ENCODE assay signal across 8 cellular contexts in the genomic region with DNA sequence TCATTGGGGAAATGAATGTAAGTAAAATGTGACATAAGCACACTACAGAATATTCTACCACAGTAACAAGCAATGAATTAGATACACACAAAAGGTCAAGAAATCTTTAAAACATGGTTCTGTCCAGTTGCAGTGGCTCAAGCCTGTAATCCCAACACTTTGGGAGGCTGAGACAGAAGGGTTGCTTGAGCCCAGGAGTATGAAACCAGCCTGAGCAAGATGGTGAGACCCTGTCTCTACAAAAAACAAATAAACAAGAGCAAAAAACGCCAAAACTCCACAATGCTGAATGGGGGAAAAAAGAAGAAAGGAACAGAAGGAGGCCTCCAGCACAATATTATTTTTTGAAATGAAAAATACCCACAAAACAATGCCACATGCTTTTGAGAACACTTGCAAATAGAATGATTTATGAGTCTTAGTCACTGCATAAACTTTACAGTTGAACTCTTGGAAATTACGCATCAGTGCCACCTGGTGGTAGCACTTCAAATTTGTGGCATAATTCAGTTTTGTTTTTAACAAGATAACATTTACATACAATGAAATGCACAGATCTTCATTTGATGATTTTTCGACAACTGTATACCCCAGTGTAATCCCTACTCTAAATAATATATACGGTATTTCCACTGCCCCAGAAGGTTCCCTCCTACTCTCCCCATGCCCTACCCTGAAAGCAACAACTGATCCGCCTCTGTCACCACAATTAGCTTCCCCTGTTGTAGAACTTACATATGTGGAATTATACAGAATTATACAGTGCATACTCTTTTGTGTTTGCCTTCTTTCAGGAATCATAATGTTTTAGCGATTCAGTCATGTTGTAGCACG. TPM values are rescaled to one million over a fixed set of nuclear protein-coding genes. Genes with fewer than 3 reads are reported as not detected.
DNase-seq lines count a peak whose midpoint lies in the region; ATAC-seq and TF ChIP-seq lines count a peak whose summit lies in the region.

No MANE protein-coding gene starts in this region.

- no peak overlapping the region for H3K56ac ChIP-seq in IMR-90 (ENCODE audit: extremely low read depth, insufficient read depth, low read length)

- H3K9ac ChIP-seq in IMR-90 (ENCODE audit: low read depth, low read length) = no peak overlapping the region
- H3K9ac ChIP-seq in trophoblast cell (ENCODE audit: low read length) = no peak overlapping the region

- no peak overlapping the region for H2BK15ac ChIP-seq in IMR-90 (ENCODE audit: low read depth, low read length)

- no peak overlapping the region for H2AFZ ChIP-seq in IMR-90 (replicated peaks; ENCODE audit: low read length, poor library complexity)
- no peak overlapping the region for H2AFZ ChIP-seq in trophoblast cell (ENCODE audit: insufficient read depth, low read length, poor library complexity)

- H2AK5ac ChIP-seq in IMR-90 (ENCODE audit: low read depth, low read length) = no peak overlapping the region
- no peak overlapping the region for H2AK5ac ChIP-seq in trophoblast cell (ENCODE audit: low read length)

- H3K9me3 ChIP-seq in IMR-90 (ENCODE audit: control insufficient read depth, insufficient read depth, low read length) (no peaks in the 10 kb centered on the region), trophoblast cell (ENCODE audit: insufficient read depth, low read depth, low read length) (peaks cover 2% of the 10 kb centered on the region), upper lobe of right lung (no peaks in the 10 kb centered on the region)

- H4K91ac ChIP-seq in IMR-90 (ENCODE audit: insufficient read depth, low read depth, low read length) (no peak overlapping the region), trophoblast cell (ENCODE audit: low read depth, low read length) (no peak overlapping the region)

- TF ChIP-seq POLR2A in IMR-90 (IDR thresholded peaks at IDR 0.05; ENCODE audit: low read depth, low read length) = no peak; the same call in 1 of the 2 replicates

- H3K27ac ChIP-seq in IMR-90 (ENCODE audit: insufficient read depth, low read length) (no peak overlapping the region), trophoblast cell (ENCODE audit: low read depth, low read length) (no peak overlapping the region), upper lobe of right lung (no peak overlapping the region)

- no peak overlapping the region for H2BK12ac ChIP-seq in trophoblast cell (ENCODE audit: low read length)

- H4K8ac ChIP-seq in IMR-90 (ENCODE audit: low read depth in 2 of 2, low read length in 2 of 2) = no peak overlapping the region
- no peak overlapping the region for H4K8ac ChIP-seq in trophoblast cell (ENCODE audit: low read depth, low read length)

- H3K9me1 ChIP-seq in IMR-90 (ENCODE audit: insufficient read depth, low read length) = peaks cover 1% of the 10 kb centered on the region; the same call in 1 of the 2 replicates

- no TSS peak for BruUV-seq in IMR-90 (replicated peaks; lab: Mats Ljungman, UMichigan)

- H3K27me3 ChIP-seq in IMR-90 (ENCODE audit: control insufficient read depth, insufficient read depth, low read length) (no peaks in the 10 kb centered on the region), trophoblast cell (ENCODE audit: insufficient read depth, low read length) (no peaks in the 10 kb centered on the region), upper lobe of right lung (no peaks in the 10 kb centered on the region)

- peak overlapping the region; percentile 56 for H3K18ac ChIP-seq in IMR-90 (ENCODE audit: low read depth, low read length)
- no peak overlapping the region for H3K18ac ChIP-seq in trophoblast cell (ENCODE audit: low read length)

- no peaks in the 10 kb centered on the region for H3K36me3 ChIP-seq in IMR-90 (ENCODE audit: control insufficient read depth, insufficient read depth, low read length)
- no peaks in the 10 kb centered on the region for H3K36me3 ChIP-seq in trophoblast cell (ENCODE audit: control insufficient read depth in 1 of 2, insufficient read depth in 2 of 2, low read length in 2 of 2)
- H3K36me3 ChIP-seq in upper lobe of right lung = no peaks in the 10 kb centered on the region

- no peaks in the 10 kb centered on the region for H4K20me1 ChIP-seq in IMR-90 (ENCODE audit: insufficient read depth, low read length)

- CTCF ChIA-PET in IMR-90 (lab: Yijun Ruan, JAX) = interaction anchor here (0.6 to 1.2 kb wide), 10 partner anchors 9 to 145 kb away, joined by 3 to 6 read pairs (median 4); no protein-coding TSS in a partner anchor

- H4K5ac ChIP-seq in IMR-90 (ENCODE audit: low read depth, low read length) = no peak overlapping the region

- TF ChIP-seq CTCF in IMR-90 (conservative IDR thresholded peaks at IDR 0.05; ENCODE audit: low read depth, low read length) = peak; percentile 89
- peak; percentile 65 for TF ChIP-seq CTCF in fibroblast of villous mesenchyme (IDR thresholded peaks at IDR 0.05; ENCODE audit: insufficient read depth, low read depth, low read length)
- peak; percentile 81 for TF ChIP-seq CTCF in upper lobe of right lung (IDR thresholded peaks at IDR 0.05)

- H3K14ac ChIP-seq in IMR-90 (replicated peaks; ENCODE audit: low read depth, low read length) (no peak overlapping the region), trophoblast cell (ENCODE audit: low read length) (no peak overlapping the region)

- H3K79me1 ChIP-seq in IMR-90 (ENCODE audit: low read depth in 1 of 2, low read length in 2 of 2) (no peaks in the 10 kb centered on the region), trophoblast cell (ENCODE audit: low read length) (no peaks in the 10 kb centered on the region)

- H3K79me2 ChIP-seq in trophoblast cell (ENCODE audit: control insufficient read depth, insufficient read depth, low read length, poor library complexity) = no peaks in the 10 kb centered on the region

- H3K23ac ChIP-seq in IMR-90 (ENCODE audit: low read depth, low read length) (no peak overlapping the region), trophoblast cell (ENCODE audit: low read length) (no peak overlapping the region)

- H3K4ac ChIP-seq in IMR-90 (ENCODE audit: low read depth, low read length) = no peak overlapping the region
- no peak overlapping the region for H3K4ac ChIP-seq in trophoblast cell (ENCODE audit: low read depth, low read length)

- no CpG with 5 or more reads among the region's 7 CpGs for WGBS in IMR-90 (ENCODE audit: extremely low coverage in 2 of 2, insufficient read length in 1 of 2), 2 experiments
- no CpG with 5 or more reads among the region's 7 CpGs for WGBS in trophoblast cell (ENCODE audit: extremely low coverage, insufficient coverage, insufficient read length)

- H2BK5ac ChIP-seq in IMR-90 (ENCODE audit: low read depth, low read length, poor library complexity, severe bottlenecking) (no peak overlapping the region), trophoblast cell (ENCODE audit: low read depth, low read length, poor library complexity) (no peak overlapping the region)

- intact Hi-C loops in IMR-90 (cut with micrococcal nuclease) (loop anchor here (1.0 to 2.0 kb wide), 2 partner anchors 59 to 144 kb away; a partner anchor contains a TSS), upper lobe of right lung (cut with DNase I) (loop anchor here (5.0 kb wide), 1 partner anchor 143 kb away; no protein-coding TSS in a partner anchor)

- ATAC-seq in IMR-90 (ENCODE audit: low read depth) = peak; percentile 74
- ATAC-seq in upper lobe of right lung = peak; percentile 47
- no peak for ATAC-seq in HG02981 (IDR thresholded peaks at IDR 0.05; ENCODE audit: unreplicated experiment)

- POLR2A ChIA-PET in IMR-90 (lab: Charles Lee; ENCODE audit: unreplicated experiment) = no interaction called here

- peak; percentile 91 for TF ChIP-seq RAD21 in IMR-90 (IDR thresholded peaks at IDR 0.05; ENCODE audit: low read length)

- H3K4me1 ChIP-seq in IMR-90 (ENCODE audit: control insufficient read depth, insufficient read depth, low read length) (peaks cover 7% of the 10 kb centered on the region), trophoblast cell (ENCODE audit: control insufficient read depth in 1 of 2, insufficient read depth in 2 of 2, low read length in 2 of 2) (peaks cover 0 to 8% of the 10 kb centered on the region in 2 experiments), upper lobe of right lung (peaks cover 9% of the 10 kb centered on the region)

- H3K4me2 ChIP-seq in IMR-90 (ENCODE audit: low read depth, low read length) (peak overlapping the region; percentile 10; the same call in 1 of the 2 replicates), trophoblast cell (ENCODE audit: low read length) (no peak overlapping the region)

- H2BK120ac ChIP-seq in IMR-90 (ENCODE audit: low read depth, low read length) = 0 out of 2 replicates have a peak overlapping the region, but pooled peaks have one; percentile 1
- no peak overlapping the region for H2BK120ac ChIP-seq in trophoblast cell (ENCODE audit: insufficient read depth, low read length, poor library complexity)

- no peak overlapping the region for H4K12ac ChIP-seq in trophoblast cell (ENCODE audit: low read depth, low read length)

- no peak overlapping the region for H2AK9ac ChIP-seq in IMR-90 (replicated peaks; ENCODE audit: low read depth, low read length, poor library complexity)

- H2BK20ac ChIP-seq in IMR-90 (ENCODE audit: low read depth, low read length) = no peak overlapping the region

- DNase-seq in DMS153 treated with DMSO at 0.1 percent for 48 hours (lab: John Stamatoyannopoulos, UW; ENCODE audit: unreplicated experiment) (peak; percentile 45), IMR-90 (peak; percentile 84), RPMI7951 (ENCODE audit: low read depth) (peak; percentile 68), fibroblast of villous mesenchyme (ENCODE audit: low read depth) (peak; percentile 86), trophoblast cell (peak; percentile 76 to 96), upper lobe of right lung (no peak)
- peak; percentile 41 to 45 for DNase-seq in activated T-helper 1 cell treated with anti-CD3 and anti-CD28 coated beads, Interleukin-2, amount 50 U/mL, for 16 hours (ENCODE audit: low read depth in 1 of 2, low spot score in 1 of 2)

- H3K4me3 ChIP-seq in IMR-90 (ENCODE audit: insufficient read depth, low read depth, low read length) (no peak overlapping the region), fibroblast of villous mesenchyme (ENCODE audit: low read depth, low read length) (no peak overlapping the region), trophoblast cell (ENCODE audit: low read depth, low read length) (no peak overlapping the region), upper lobe of right lung (no peak overlapping the region)

- in situ Hi-C loops in IMR-90 (cut with MboI; ENCODE audit: low sequenced_read_pairs) = loop anchor here (5.0 kb wide), 1 partner anchor 143 kb away; no protein-coding TSS in a partner anchor

- dilution Hi-C loops in IMR-90 (cut with HindIII; ENCODE audit: low sequenced_read_pairs, unreplicated experiment) = no loop called here

RNA-seq across cellular contexts. Expression of a gene that starts 14.4 kb away (rescaled TPM):
- total RNA-seq in IMR-90 (2012; rRNA removed) = not detected in 2 replicates
- polyA plus RNA-seq in IMR-90 (2012; rRNA removed) = not detected in 2 replicates
- not detected in 2 replicates for polyA plus RNA-seq in IMR-90 (2012; cell fraction: cytosol; rRNA removed)
- not detected in 2 replicates for polyA plus RNA-seq in IMR-90 (2012; cell fraction: nucleus; rRNA removed; ENCODE audit: low replicate concordance)
- total RNA-seq in RPMI7951 (2014; rRNA removed; shearing (Covaris generic)) = not detected in 2 replicates
- total RNA-seq in fibroblast of villous mesenchyme = not detected in 2 replicates
- polyA plus RNA-seq in trophoblast cell (2013) = not detected in 2 replicates
- total RNA-seq in upper lobe of right lung = not detected

RNA-seq across cellular contexts. Expression of a gene that starts 39.0 kb away (rescaled TPM):
- 4.5 and 8.3 TPM in 2 replicates for total RNA-seq in IMR-90 (2012; rRNA removed)
- polyA plus RNA-seq in IMR-90 (2012; rRNA removed) = 20.4 and 20.9 TPM in 2 replicates
- 25.9 and 61.7 TPM in 2 replicates for polyA plus RNA-seq in IMR-90 (2012; cell fraction: cytosol; rRNA removed)
- polyA plus RNA-seq in IMR-90 (2012; cell fraction: nucleus; rRNA removed; ENCODE audit: low replicate concordance) = 13.3 and 25.4 TPM in 2 replicates
- total RNA-seq in RPMI7951 (2014; rRNA removed; shearing (Covaris generic)) = 19.9 and 34.0 TPM in 2 replicates
- 9.1 and 21.6 TPM in 2 replicates for total RNA-seq in fibroblast of villous mesenchyme
- 35.5 and 36.7 TPM in 2 replicates for polyA plus RNA-seq in trophoblast cell (2013)
- total RNA-seq in upper lobe of right lung = 116 TPM

RNA-seq across cellular contexts. Expression of a gene that starts 39.3 kb away (rescaled TPM):
- total RNA-seq in IMR-90 (2012; rRNA removed) = 70.6 and 95.5 TPM in 2 replicates
- polyA plus RNA-seq in IMR-90 (2012; rRNA removed) = 70.2 and 80.8 TPM in 2 replicates
- polyA plus RNA-seq in IMR-90 (2012; cell fraction: cytosol; rRNA removed) = 14.6 and 19.1 TPM in 2 replicates
- polyA plus RNA-seq in IMR-90 (2012; cell fraction: nucleus; rRNA removed; ENCODE audit: low replicate concordance) = 4.9 and 27.8 TPM in 2 replicates
- total RNA-seq in RPMI7951 (2014; rRNA removed; shearing (Covaris generic)) = 135 and 143 TPM in 2 replicates
- total RNA-seq in fibroblast of villous mesenchyme = 62.2 and 81.6 TPM in 2 replicates
- polyA plus RNA-seq in trophoblast cell (2013) = 71.0 and 71.8 TPM in 2 replicates
- total RNA-seq in upper lobe of right lung = 77.8 TPM

RNA-seq across cellular contexts. Expression of a gene that starts 58.4 kb away (rescaled TPM):
- 8.8 and 11.9 TPM in 2 replicates for total RNA-seq in IMR-90 (2012; rRNA removed)
- 37.6 and 37.8 TPM in 2 replicates for polyA plus RNA-seq in IMR-90 (2012; rRNA removed)
- polyA plus RNA-seq in IMR-90 (2012; cell fraction: cytosol; rRNA removed) = 28.7 and 34.0 TPM in 2 replicates
- polyA plus RNA-seq in IMR-90 (2012; cell fraction: nucleus; rRNA removed; ENCODE audit: low replicate concordance) = 15.4 and 23.3 TPM in 2 replicates
- 35.4 and 38.7 TPM in 2 replicates for total RNA-seq in RPMI7951 (2014; rRNA removed; shearing (Covaris generic))
- total RNA-seq in fibroblast of villous mesenchyme = 23.8 and 28.5 TPM in 2 replicates
- polyA plus RNA-seq in trophoblast cell (2013) = 119 and 122 TPM in 2 replicates
- total RNA-seq in upper lobe of right lung = 80.1 TPM
